In genomic region chr21:36070999-36071398, GRCh38 we compare ENCODE assay signal across 11 cellular contexts. TPM values are rescaled to one million over a fixed set of nuclear protein-coding genes. Genes with fewer than 3 reads are reported as not detected.
DNase-seq lines count a peak whose midpoint lies in the region; ATAC-seq, FAIRE-seq and TF ChIP-seq lines count a peak whose summit lies in the region.
"Had no signal": no experiment of that assay in that cellular context is flagged by ENCODE, and none has a peak within 500 bp of the region (broad histone marks: within the 10 kb centered on the region; RNA-seq: fewer than 3 reads in every experiment).

No MANE protein-coding gene starts in this region.

- H3K36me3 ChIP-seq in bronchial epithelial cell (ENCODE audit: control insufficient read depth, insufficient read depth, low read length) (peaks cover 11% of the 10 kb centered on the region), mesendoderm (ENCODE audit: control insufficient read depth, insufficient read depth, low read length) (no peaks in the 10 kb centered on the region)

- no peak for TF ChIP-seq POLR2A in A549 (IDR thresholded peaks at IDR 0.05; ENCODE audit: low read length)

- H3K18ac ChIP-seq in mesendoderm (ENCODE audit: low read length), result no peak overlapping the region

- peak overlapping the region; percentile 76 for H3K4me2 ChIP-seq in A549
- H3K4me2 ChIP-seq in mesendoderm (ENCODE audit: low read length), result no peak overlapping the region

- peaks cover 1% of the 10 kb centered on the region for H3K79me2 ChIP-seq in mesendoderm (ENCODE audit: control insufficient read depth, insufficient read depth, low read length)

- no peak overlapping the region for H3K56ac ChIP-seq in mesendoderm (ENCODE audit: low read length)

- no peak for DNase-seq in A549 (ENCODE audit: low read depth in 1 of 2, low spot score in 1 of 2)
- DNase-seq in HFF-Myc (ENCODE audit: extremely low read depth, low read depth), result no peak
- DNase-seq in bronchial epithelial cell (ENCODE audit: low read depth), result no peak
- DNase-seq in mesendoderm, result no peak
- no peak for DNase-seq in EL
- DNase-seq in COR-L47 (lab: John Stamatoyannopoulos, UW), result no peak
- no peak for DNase-seq in left colon
- DNase-seq: hippocampal formation, transverse colon had no signal

- CTCF ChIA-PET in A549 (lab: Yijun Ruan, JAX), result interaction anchor here (0.8 kb wide), 1 partner anchor 14 kb away, joined by 3 read pairs; no protein-coding TSS in a partner anchor

- peak overlapping the region in 1 of 2 experiments; percentile 95; a peak in 2 of 6 replicates for H3K27ac ChIP-seq in A549
- no peak overlapping the region for H3K27ac ChIP-seq in mesendoderm (ENCODE audit: low read depth, low read length)
- H3K27ac ChIP-seq: SJSA1 had no signal

- no peak overlapping the region for H2AK5ac ChIP-seq in mesendoderm (ENCODE audit: low read length)

- no peak overlapping the region for H4K8ac ChIP-seq in mesendoderm (ENCODE audit: low read depth, low read length)

- WGBS in A549 (ENCODE audit: missing lambda C conversion rate), result 66% methylated on average over 6 of the region's 7 CpGs
- no CpG with 5 or more reads among the region's 7 CpGs for WGBS in mesendoderm (ENCODE audit: extremely low coverage, insufficient coverage, low lambda C conversion rate)

- peaks cover 32% of the 10 kb centered on the region for H3K4me1 ChIP-seq in A549
- H3K4me1 ChIP-seq in mesendoderm (ENCODE audit: control insufficient read depth, low read depth, low read length), result no peaks in the 10 kb centered on the region

- no peak for FAIRE-seq in A549 (lab: Jason Lieb, UNC)
- no peak for FAIRE-seq in bronchial epithelial cell (lab: Jason Lieb, UNC)

- no peak overlapping the region for H3K23ac ChIP-seq in mesendoderm (ENCODE audit: low read length)

- peak overlapping the region; percentile 25 for H3K9ac ChIP-seq in mesendoderm (ENCODE audit: low read length)

- no peak for TF ChIP-seq EP300 in A549 (IDR thresholded peaks at IDR 0.05)

- no peak overlapping the region for H3K4ac ChIP-seq in mesendoderm (ENCODE audit: low read depth, low read length)

- intact Hi-C loops in left colon (cut with DNase I, micrococcal nuclease), result no loop called here

- H4K5ac ChIP-seq in mesendoderm (ENCODE audit: low read length), result no peak overlapping the region

- ATAC-seq in A549, result no peak
- no peak for ATAC-seq in GM19397 (IDR thresholded peaks at IDR 0.05; ENCODE audit: unreplicated experiment)
- no peak for ATAC-seq in left colon

- no peak for TF ChIP-seq RAD21 in A549 (conservative IDR thresholded peaks at IDR 0.05 in 1 of 2, IDR thresholded peaks at IDR 0.05 in 1 of 2)

- no peak for TF ChIP-seq CTCF in A549 (IDR thresholded peaks at IDR 0.05)
- no peak for TF ChIP-seq CTCF in HFF-Myc (IDR thresholded peaks at IDR 0.05; ENCODE audit: low read depth, low read length, missing control alignments)
- TF ChIP-seq CTCF in bronchial epithelial cell (IDR thresholded peaks at IDR 0.05; ENCODE audit: insufficient read depth, low read length, severe bottlenecking), result no peak

- POLR2A ChIA-PET in A549 (lab: Yijun Ruan, JAX), result interaction anchor here (0.6 to 2.8 kb wide), 2 partner anchors 11 to 257 kb away, joined by 12 to 56 read pairs; partner anchors contain the start of gene SETD4

- H3K79me1 ChIP-seq in mesendoderm (ENCODE audit: low read length), result no peaks in the 10 kb centered on the region

- no peak overlapping the region for H2BK120ac ChIP-seq in mesendoderm (ENCODE audit: low read depth, low read length)

- H3K9me3 ChIP-seq in A549, result peaks cover 10% of the 10 kb centered on the region
- H3K9me3 ChIP-seq: transverse colon had no signal

- no peak overlapping the region for H2BK5ac ChIP-seq in mesendoderm (ENCODE audit: low read length)

- H2BK15ac ChIP-seq in mesendoderm (replicated peaks; ENCODE audit: low read depth), result no peak overlapping the region

- H3K4me3 ChIP-seq in A549, result peak overlapping the region; percentile 94
- H3K4me3 ChIP-seq in HFF-Myc (replicated peaks; ENCODE audit: low read depth, low read length), result peak overlapping the region; percentile 79
- peak overlapping the region; percentile 96 for H3K4me3 ChIP-seq in bronchial epithelial cell (ENCODE audit: low read depth, low read length)
- no peak overlapping the region for H3K4me3 ChIP-seq in mesendoderm (ENCODE audit: low read length)

- H3K27me3 ChIP-seq in bronchial epithelial cell (ENCODE audit: control insufficient read depth, insufficient read depth, low read length) (no peaks in the 10 kb centered on the region), mesendoderm (ENCODE audit: insufficient read depth, low read length, poor library complexity) (no peaks in the 10 kb centered on the region)
- H3K27me3 ChIP-seq: SJSA1, transverse colon had no signal

TF ChIP-seq in A549, 52 proteins besides CTCF, POLR2A, EP300 and RAD21:
- no peak for TF ChIP-seq HEYL (CRISPR knock-in tag; IDR thresholded peaks at IDR 0.05)
- no peak for TF ChIP-seq BHLHE40 (IDR thresholded peaks at IDR 0.05; ENCODE audit: low read depth, low read length)
- no peak for TF ChIP-seq EHMT2 (IDR thresholded peaks at IDR 0.05; ENCODE audit: low read depth)
- TF ChIP-seq ATOH8 (CRISPR knock-in tag; IDR thresholded peaks at IDR 0.05; ENCODE audit: low read depth), result no peak

RNA-seq across cellular contexts. Expression of gene CBR1, which starts 1.2 kb away (rescaled TPM):
- polyA plus RNA-seq in A549 (2011; rRNA removed) (154 and 165 TPM in 2 replicates), A549 (2017; fragmentation: RNase III; extraction: RNeasy Plus Mini Kit Qiagen cat#74134 plus additional on column Dnase treatment) (203 to 211 TPM (median 208 TPM) in 3 replicates)
- polyA plus RNA-seq in A549 (2012; cell fraction: cytosol; rRNA removed), result 591 and 681 TPM in 2 replicates
- 542 and 726 TPM in 2 replicates for polyA plus RNA-seq in A549 (2012; cell fraction: nucleus; rRNA removed)
- polyA minus RNA-seq in A549 (2011; rRNA and poly(A)+ RNA removed), result 60.1 and 60.6 TPM in 2 replicates
- total RNA-seq in bronchial epithelial cell (60.4 and 111 TPM in 2 replicates), left colon (10 to 100 TPM; 73.4 to 80.5 TPM)
- polyA plus RNA-seq in mesendoderm (2013, experiment 1 of 2), result 22.3 TPM
- 22.2 TPM for polyA plus RNA-seq in mesendoderm (2013, experiment 2 of 2)

RNA-seq across cellular contexts. Expression of gene SETD4, which starts 10.7 kb away (rescaled TPM):
- polyA plus RNA-seq in A549 (2011; rRNA removed), result 15.7 and 17.1 TPM in 2 replicates
- 5.8 and 6.8 TPM in 2 replicates for polyA plus RNA-seq in A549 (2012; cell fraction: cytosol; rRNA removed)
- polyA plus RNA-seq in A549 (2012; cell fraction: nucleus; rRNA removed), result 13.2 and 22.0 TPM in 2 replicates
- polyA plus RNA-seq in A549 (2017; fragmentation: RNase III; extraction: RNeasy Plus Mini Kit Qiagen cat#74134 plus additional on column Dnase treatment), result 10.3 to 10.5 TPM (median 10.4 TPM) in 3 replicates
- 10.6 and 13.3 TPM in 2 replicates for polyA minus RNA-seq in A549 (2011; rRNA and poly(A)+ RNA removed)
- total RNA-seq in bronchial epithelial cell, result 13.4 and 16.6 TPM in 2 replicates
- polyA plus RNA-seq in mesendoderm (2013, experiment 1 of 2), result 20.6 TPM
- 22.2 TPM for polyA plus RNA-seq in mesendoderm (2013, experiment 2 of 2)
- 10 to 100 TPM; 16.0 to 20.6 TPM for total RNA-seq in left colon
